ENCODE assay signal across 14 cellular contexts in the genomic region with DNA sequence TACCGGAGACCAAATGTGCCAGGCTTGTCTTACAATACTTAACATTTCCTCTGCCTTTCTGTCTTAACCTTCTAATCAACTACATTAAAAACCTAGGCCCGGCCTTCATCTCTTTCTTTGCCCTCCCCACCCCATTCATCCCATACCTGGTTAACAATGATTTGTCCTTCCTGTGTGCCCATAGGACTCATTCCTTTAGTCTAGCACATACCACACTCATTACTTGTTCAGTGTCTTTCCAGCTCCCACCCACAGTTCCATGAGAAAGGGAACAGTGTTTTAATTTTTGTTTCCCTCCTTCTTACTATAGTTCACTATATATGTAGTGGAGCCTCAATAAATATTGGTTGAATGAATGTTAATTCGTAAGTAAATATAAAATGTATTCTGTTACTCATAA. TPM values are rescaled to one million over a fixed set of nuclear protein-coding genes. Genes with fewer than 3 reads are reported as not detected.
DNase-seq lines count a peak whose midpoint lies in the region; ATAC-seq and TF ChIP-seq lines count a peak whose summit lies in the region.
"Had no signal": no experiment of that assay in that cellular context is flagged by ENCODE, and none has a peak within 500 bp of the region (broad histone marks: within the 10 kb centered on the region; RNA-seq: fewer than 3 reads in every experiment).

No MANE protein-coding gene starts in this region.

- no peaks in the 10 kb centered on the region for H3K9me3 Mint-ChIP-seq in activated naive CD4-positive, alpha-beta T cell treated with anti-CD3 and anti-CD28 coated beads, Interleukin-2, amount 50 U/mL, for 24 hours
- no peaks in the 10 kb centered on the region for H3K9me3 Mint-ChIP-seq in activated CD4-positive, alpha-beta memory T cell treated with anti-CD3 and anti-CD28 coated beads for 36 hours
- no peaks in the 10 kb centered on the region for H3K9me3 Mint-ChIP-seq in memory B cell

- H3K9me3 ChIP-seq in tibial artery, result no peaks in the 10 kb centered on the region
- H3K9me3 ChIP-seq: left lung had no signal

- POLR2A ChIA-PET in activated CD4-positive, alpha-beta memory T cell treated with anti-CD3 and anti-CD28 coated beads for 36 hours (lab: Charles Lee), result interaction anchor here (5.5 kb wide), 1 partner anchor 32 kb away, joined by 54 read pairs; a partner anchor contains a TSS

- H3K27ac ChIP-seq in tibial artery, result peak overlapping the region; percentile 94 to 99
- H3K27ac ChIP-seq: left lung had no signal

- peak overlapping the region; percentile 65 for H3K27ac Mint-ChIP-seq in activated naive CD4-positive, alpha-beta T cell treated with anti-CD3 and anti-CD28 coated beads, Interleukin-2, amount 50 U/mL, for 24 hours
- no peak overlapping the region for H3K27ac Mint-ChIP-seq in activated CD4-positive, alpha-beta memory T cell treated with anti-CD3 and anti-CD28 coated beads for 36 hours
- peak overlapping the region; percentile 98 for H3K27ac Mint-ChIP-seq in memory B cell

- no peak for TF ChIP-seq CTCF in tibial artery (IDR thresholded peaks at IDR 0.05)

- intact Hi-C loops in activated CD4-positive, alpha-beta memory T cell treated with anti-CD3 and anti-CD28 coated beads for 36 hours (cut with micrococcal nuclease), result loop anchor here (10.0 kb wide), 1 partner anchor 701 kb away; a partner anchor contains a TSS
- intact Hi-C loops in tibial artery (cut with DNase I; ENCODE audit: low total_unique reads), result no loop called here

- ATAC-seq in memory B cell (ENCODE audit: low read depth), result no peak
- ATAC-seq: left lung had no signal

- peaks cover 11% of the 10 kb centered on the region for H3K36me3 Mint-ChIP-seq in activated naive CD4-positive, alpha-beta T cell treated with anti-CD3 and anti-CD28 coated beads, Interleukin-2, amount 50 U/mL, for 24 hours
- peaks cover 36% of the 10 kb centered on the region for H3K36me3 Mint-ChIP-seq in activated CD4-positive, alpha-beta memory T cell treated with anti-CD3 and anti-CD28 coated beads for 36 hours
- H3K36me3 Mint-ChIP-seq in memory B cell, result peaks cover 17% of the 10 kb centered on the region

- peaks cover 66% of the 10 kb centered on the region for H3K4me1 Mint-ChIP-seq in activated naive CD4-positive, alpha-beta T cell treated with anti-CD3 and anti-CD28 coated beads, Interleukin-2, amount 50 U/mL, for 24 hours
- peaks cover 43% of the 10 kb centered on the region for H3K4me1 Mint-ChIP-seq in activated CD4-positive, alpha-beta memory T cell treated with anti-CD3 and anti-CD28 coated beads for 36 hours (ENCODE audit: low read depth)
- peaks cover 28% of the 10 kb centered on the region for H3K4me1 Mint-ChIP-seq in memory B cell

- peak overlapping the region; percentile 98 for H3K4me3 Mint-ChIP-seq in activated naive CD4-positive, alpha-beta T cell treated with anti-CD3 and anti-CD28 coated beads, Interleukin-2, amount 50 U/mL, for 24 hours
- H3K4me3 Mint-ChIP-seq in activated CD4-positive, alpha-beta memory T cell treated with anti-CD3 and anti-CD28 coated beads for 36 hours, result peak overlapping the region; percentile 1
- H3K4me3 Mint-ChIP-seq in memory B cell, result peak overlapping the region; percentile 1

- H3K4me3 ChIP-seq in tibial artery, result peak overlapping the region in 1 of 2 donors; percentile 4
- H3K4me3 ChIP-seq: left lung had no signal

- H3K36me3 ChIP-seq in tibial artery, result peaks cover 19 to 32% (median 26%) of the 10 kb centered on the region in 3 donors

- H3K4me1 ChIP-seq in tibial artery, result peaks cover 0 to 24% (median 15%) of the 10 kb centered on the region in 4 donors

- no peaks in the 10 kb centered on the region for H3K27me3 Mint-ChIP-seq in activated naive CD4-positive, alpha-beta T cell treated with anti-CD3 and anti-CD28 coated beads, Interleukin-2, amount 50 U/mL, for 24 hours
- H3K27me3 Mint-ChIP-seq in activated CD4-positive, alpha-beta memory T cell treated with anti-CD3 and anti-CD28 coated beads for 36 hours, result no peaks in the 10 kb centered on the region
- H3K27me3 Mint-ChIP-seq in memory B cell, result no peaks in the 10 kb centered on the region

- DNase-seq in activated naive CD4-positive, alpha-beta T cell treated with anti-CD3 and anti-CD28 coated beads, Interleukin-2, amount 50 U/mL, for 16 hours, result no peak
- no peak for DNase-seq in activated CD4-positive, alpha-beta memory T cell treated with anti-CD3 and anti-CD28 coated beads for 36 hours
- DNase-seq in memory B cell (ENCODE audit: low spot score in 2 of 2), result no peak
- no peak for DNase-seq in tibial artery
- DNase-seq in NCI-H2081 treated with DMSO at 0.1 percent for 48 hours (lab: John Stamatoyannopoulos, UW), result no peak
- DNase-seq in HUDEP-2 (lab: John Stamatoyannopoulos, UW; ENCODE audit: unreplicated experiment in 76 of 76), result no peak
- no peak for DNase-seq in hypothalamus (lab: John Stamatoyannopoulos, UW)
- DNase-seq: left lung, nucleus accumbens, OCI-M1, T-helper 9 cell had no signal

- CTCF ChIA-PET in activated CD4-positive, alpha-beta memory T cell treated with anti-CD3 and anti-CD28 coated beads for 36 hours (lab: Charles Lee), result no interaction called here

- H3K27me3 ChIP-seq in tibial artery, result no peaks in the 10 kb centered on the region
- H3K27me3 ChIP-seq: left lung had no signal

RNA-seq across cellular contexts. Expression of a gene that starts 2.4 kb away (rescaled TPM):
- 10 to 100 TPM; 12.4 to 14.0 TPM for total RNA-seq in activated CD4-positive, alpha-beta memory T cell treated with anti-CD3 and anti-CD28 coated beads for 36 hours

RNA-seq across cellular contexts. Expression of a gene that starts 32.7 kb away (rescaled TPM):
- total RNA-seq in activated CD4-positive, alpha-beta memory T cell treated with anti-CD3 and anti-CD28 coated beads for 36 hours, result 10 to 100 TPM; 35.6 to 35.7 TPM

RNA-seq across cellular contexts. Expression of a gene that starts 46.0 kb away (rescaled TPM):
- total RNA-seq in activated CD4-positive, alpha-beta memory T cell treated with anti-CD3 and anti-CD28 coated beads for 36 hours, result not detected
- total RNA-seq: Daoy, LHCN-M2 had no signal

Comparison
In these comparisons a context has a peak if more than half of its experiments do, and no peak if none do; other contexts are left out.
1. H3K4me3 Mint-ChIP-seq: peak in every context shown above with its lines; median percentile 98 in activated naive CD4-positive, alpha-beta T cell treated with anti-CD3 and anti-CD28 coated beads, Interleukin-2, amount 50 U/mL, for 24 hours; 1 in activated CD4-positive, alpha-beta memory T cell treated with anti-CD3 and anti-CD28 coated beads for 36 hours; 1 in memory B cell.